In genomic region chr2:241636182-241636982, GRCh38 we compare ENCODE assay signal across 8 cellular contexts. TPM values are rescaled to one million over a fixed set of nuclear protein-coding genes. Genes with fewer than 3 reads are reported as not detected.
A peak's percentile ranks its signal among the peaks of the same experiment; 100 is the strongest.
DNase-seq lines count a peak whose midpoint lies in the region; ATAC-seq and TF ChIP-seq lines count a peak whose summit lies in the region.

No MANE protein-coding gene starts in this region.

- H3K4me3 ChIP-seq in HUES48 (ENCODE audit: low read depth, low read length) (peak overlapping the region; percentile 100), endodermal cell (ENCODE audit: low read length) (peak overlapping the region; percentile 95), muscle layer of colon (ENCODE audit: low read depth in 1 of 2, low read length in 2 of 2) (peak overlapping the region; percentile 76 to 80), thymus (ENCODE audit: low read length) (peak overlapping the region; percentile 98)

- H3K36me3 Mint-ChIP-seq in activated CD4-positive, alpha-beta T cell treated with anti-CD3 and anti-CD28 coated beads, Interleukin-2, amount 10 ng/mL, durations not matched to agents 24 days and 14 days (ENCODE audit: low read depth), result peaks cover 50% of the 10 kb centered on the region
- peaks cover 37% of the 10 kb centered on the region for H3K36me3 Mint-ChIP-seq in endodermal cell (ENCODE audit: low read depth)

- peak overlapping the region; percentile 78 for H3K27ac Mint-ChIP-seq in activated CD4-positive, alpha-beta T cell treated with anti-CD3 and anti-CD28 coated beads, Interleukin-2, amount 10 ng/mL, durations not matched to agents 24 days and 14 days
- H3K27ac Mint-ChIP-seq in endodermal cell, result peak overlapping the region; percentile 74

- intact Hi-C loops in activated CD4-positive, alpha-beta T cell treated with anti-CD3 and anti-CD28 coated beads, Interleukin-2, amount 10 ng/mL, durations not matched to agents 24 days and 14 days (cut with micrococcal nuclease), result loop anchor here (5.0 kb wide), 1 partner anchor 534 kb away; the partner anchor contains the start of gene MTERF4

- H3K9ac ChIP-seq in HUES48 (ENCODE audit: low read depth, low read length) (peak overlapping the region; percentile 80), endodermal cell (ENCODE audit: extremely low read depth, low read length, poor library complexity, severe bottlenecking) (peak overlapping the region; percentile 76), muscle layer of colon (ENCODE audit: low read length) (peak overlapping the region; percentile 55)

- H3K36me3 ChIP-seq in HUES48 (ENCODE audit: control insufficient read depth, insufficient read depth, low read length) (peaks cover 43% of the 10 kb centered on the region), endodermal cell (ENCODE audit: control insufficient read depth, insufficient read depth, low read length) (peaks cover 47% of the 10 kb centered on the region), muscle layer of colon (ENCODE audit: insufficient read depth, low read length) (peaks cover 30% of the 10 kb centered on the region), thymus (ENCODE audit: control insufficient read depth, insufficient read depth) (peaks cover 26% of the 10 kb centered on the region)

- H3K27ac ChIP-seq in HUES48 (ENCODE audit: low read depth, low read length) (peak overlapping the region; percentile 99), endodermal cell (ENCODE audit: low read depth, low read length) (peak overlapping the region; percentile 32), muscle layer of colon (ENCODE audit: low read depth, low read length) (peak overlapping the region; percentile 40), thymus (ENCODE audit: low read depth) (peak overlapping the region; percentile 98)

- DNase-seq in G401 (ENCODE audit: low spot score), result peak; percentile 24
- DNase-seq in activated CD4-positive, alpha-beta T cell treated with anti-CD3 and anti-CD28 coated beads, Interleukin-2, amount 10 ng/mL, durations not matched to agents 24 days and 14 days, result peak; percentile 81
- DNase-seq in endodermal cell, result peak; percentile 81
- DNase-seq in DMS153 treated with DMSO at 0.1 percent for 48 hours (lab: John Stamatoyannopoulos, UW; ENCODE audit: unreplicated experiment), result no peak

- H3K4me1 Mint-ChIP-seq in activated CD4-positive, alpha-beta T cell treated with anti-CD3 and anti-CD28 coated beads, Interleukin-2, amount 10 ng/mL, durations not matched to agents 24 days and 14 days, result peaks cover 36% of the 10 kb centered on the region
- H3K4me1 Mint-ChIP-seq in endodermal cell, result peaks cover 24% of the 10 kb centered on the region

- no peaks in the 10 kb centered on the region for H3K27me3 Mint-ChIP-seq in activated CD4-positive, alpha-beta T cell treated with anti-CD3 and anti-CD28 coated beads, Interleukin-2, amount 10 ng/mL, durations not matched to agents 24 days and 14 days
- no peaks in the 10 kb centered on the region for H3K27me3 Mint-ChIP-seq in endodermal cell (ENCODE audit: insufficient read depth)

- WGBS in endodermal cell (ENCODE audit: insufficient coverage in 1 of 2, insufficient read length in 1 of 2), 2 experiments, result 0 to 2% methylated on average over 10 to 95 of the region's 95 CpGs
- WGBS in thymus, result 1% methylated on average over 95 of the region's 95 CpGs

- H3K27me3 ChIP-seq in HUES48 (ENCODE audit: control insufficient read depth, insufficient read depth, low read length) (no peaks in the 10 kb centered on the region), endodermal cell (ENCODE audit: control insufficient read depth, insufficient read depth, low read length, poor library complexity, severe bottlenecking) (no peaks in the 10 kb centered on the region), muscle layer of colon (ENCODE audit: control insufficient read depth in 1 of 2, insufficient read depth in 2 of 2, low read length in 2 of 2) (no peaks in the 10 kb centered on the region), thymus (ENCODE audit: control insufficient read depth, insufficient read depth) (no peaks in the 10 kb centered on the region)

- no peak for TF ChIP-seq CTCF in endodermal cell (conservative IDR thresholded peaks at IDR 0.05)

- peak overlapping the region; percentile 77 for H3K4me3 Mint-ChIP-seq in activated CD4-positive, alpha-beta T cell treated with anti-CD3 and anti-CD28 coated beads, Interleukin-2, amount 10 ng/mL, durations not matched to agents 24 days and 14 days
- peak overlapping the region; percentile 77 for H3K4me3 Mint-ChIP-seq in endodermal cell

- ATAC-seq in GM21515 (IDR thresholded peaks at IDR 0.05; ENCODE audit: unreplicated experiment), result peak; percentile 32

- peaks cover 6% of the 10 kb centered on the region; the same call in 1 of the 2 replicates for H3K4me1 ChIP-seq in HUES48 (ENCODE audit: control insufficient read depth, insufficient read depth, low read length)
- no peaks in the 10 kb centered on the region for H3K4me1 ChIP-seq in endodermal cell (ENCODE audit: control insufficient read depth, insufficient read depth, low read length)
- peaks cover 45% of the 10 kb centered on the region for H3K4me1 ChIP-seq in muscle layer of colon (ENCODE audit: insufficient read depth, low read length)
- peaks cover 11% of the 10 kb centered on the region for H3K4me1 ChIP-seq in thymus (ENCODE audit: control insufficient read depth, insufficient read depth, low read length)

- peaks cover 3% of the 10 kb centered on the region for H3K9me3 Mint-ChIP-seq in activated CD4-positive, alpha-beta T cell treated with anti-CD3 and anti-CD28 coated beads, Interleukin-2, amount 10 ng/mL, durations not matched to agents 24 days and 14 days
- H3K9me3 Mint-ChIP-seq in endodermal cell, result peaks cover 6% of the 10 kb centered on the region

- in situ Hi-C loops in G401 (cut with HindIII; ENCODE audit: low sequenced_read_pairs), result no loop called here

- H3K9me3 ChIP-seq in HUES48 (ENCODE audit: control insufficient read depth, insufficient read depth, low read length) (peaks cover 3% of the 10 kb centered on the region), endodermal cell (ENCODE audit: control insufficient read depth, low read length) (peaks cover 15% of the 10 kb centered on the region), muscle layer of colon (ENCODE audit: low read length) (no peaks in the 10 kb centered on the region), thymus (ENCODE audit: control insufficient read depth) (peaks cover 3% of the 10 kb centered on the region)

RNA-seq across cellular contexts. Expression of gene THAP4, which starts 0.6 kb away (rescaled TPM):
- 85.0 and 86.2 TPM in 2 replicates for total RNA-seq in G401 (2014; rRNA removed; shearing (Covaris generic))
- total RNA-seq in activated CD4-positive, alpha-beta T cell treated with anti-CD3 and anti-CD28 coated beads, Interleukin-2, amount 10 ng/mL, durations not matched to agents 24 days and 14 days, result 62.0 and 63.9 TPM in 2 replicates
- 10 to 100 TPM; 54.6 to 66.1 TPM for total RNA-seq in endodermal cell
- polyA plus RNA-seq in endodermal cell (2013, experiment 1 of 2), result 40.7 TPM
- polyA plus RNA-seq in endodermal cell (2013, experiment 2 of 2), result 36.6 TPM
- 34.0 TPM for polyA plus RNA-seq in thymus

RNA-seq across cellular contexts. Expression of gene ATG4B, which starts 1.1 kb away (rescaled TPM):
- total RNA-seq in G401 (2014; rRNA removed; shearing (Covaris generic)), result 71.2 and 118 TPM in 2 replicates
- 109 and 115 TPM in 2 replicates for total RNA-seq in activated CD4-positive, alpha-beta T cell treated with anti-CD3 and anti-CD28 coated beads, Interleukin-2, amount 10 ng/mL, durations not matched to agents 24 days and 14 days
- total RNA-seq in endodermal cell, result 100 to 1,000 TPM; 126 to 166 TPM
- polyA plus RNA-seq in endodermal cell (2013, experiment 1 of 2), result 113 TPM
- polyA plus RNA-seq in endodermal cell (2013, experiment 2 of 2), result 98.7 TPM
- 68.0 TPM for polyA plus RNA-seq in thymus

RNA-seq across cellular contexts. Expression of gene DTYMK, which starts 50.2 kb away (rescaled TPM):
- total RNA-seq in G401 (2014; rRNA removed; shearing (Covaris generic)), result 52.0 and 57.9 TPM in 2 replicates
- total RNA-seq in activated CD4-positive, alpha-beta T cell treated with anti-CD3 and anti-CD28 coated beads, Interleukin-2, amount 10 ng/mL, durations not matched to agents 24 days and 14 days, result 110 and 111 TPM in 2 replicates
- 10 to 100 TPM; 60.9 to 62.4 TPM for total RNA-seq in endodermal cell
- 66.3 TPM for polyA plus RNA-seq in endodermal cell (2013, experiment 1 of 2)
- 64.8 TPM for polyA plus RNA-seq in endodermal cell (2013, experiment 2 of 2)
- polyA plus RNA-seq in thymus, result 20.3 TPM

Comparison
In these comparisons a context has a peak if more than half of its experiments do, and no peak if none do; other contexts are left out.
1. H3K27ac ChIP-seq: peak in every context shown above with its lines; median percentile 99 in HUES48; 98 in thymus; 40 in muscle layer of colon; 32 in endodermal cell.